In genomic region chr1:26138974-26139558, GRCh38 we compare ENCODE assay signal across 1 cellular context.
TF ChIP-seq lines count a peak whose summit lies in the region.

No MANE protein-coding gene starts in this region.

TF ChIP-seq in K562, 482 proteins besides CTCF, POLR2A, EP300 and RAD21 (continued from another document and continues in another):
- TF ChIP-seq ZNF407 (IDR thresholded peaks at IDR 0.05; ENCODE audit: low read depth): no peak
- TF ChIP-seq ZNF639 (CRISPR knock-in tag; conservative IDR thresholded peaks at IDR 0.05 in 1 of 2, IDR thresholded peaks at IDR 0.05 in 1 of 2): 0 out of 4 replicates have a peak, but pooled peaks of 1 of the 2 experiments have one; percentile 28
- TF ChIP-seq ARNT (IDR thresholded peaks at IDR 0.05): no peak; a peak in 1 of 4 replicates
- no peak for TF ChIP-seq SLC30A9 (CRISPR knock-in tag; IDR thresholded peaks at IDR 0.05)
- peak in 1 of 2 experiments; percentile 74 for TF ChIP-seq AFF1 (IDR thresholded peaks at IDR 0.05; ENCODE audit: low read depth in 1 of 2, partially characterized antibody in 2 of 2)
- TF ChIP-seq MIER1 (IDR thresholded peaks at IDR 0.05; ENCODE audit: low read depth): no peak
- TF ChIP-seq GABPA (tag; conservative IDR thresholded peaks at IDR 0.05; ENCODE audit: low read depth): no peak
- peak; percentile 77 for TF ChIP-seq BCOR (IDR thresholded peaks at IDR 0.05)
- TF ChIP-seq KDM4B (IDR thresholded peaks at IDR 0.05; ENCODE audit: borderline replicate concordance in 2 of 2, low read depth in 1 of 2): no peak
- no peak for TF ChIP-seq NR2F6 (CRISPR knock-in tag; IDR thresholded peaks at IDR 0.05)
- no peak for TF ChIP-seq NKRF (IDR thresholded peaks at IDR 0.05; ENCODE audit: borderline replicate concordance)
- TF ChIP-seq TCF3 (CRISPR knock-in tag; IDR thresholded peaks at IDR 0.05): 0 out of 2 replicates have a peak, but pooled peaks have one; percentile 5
- TF ChIP-seq SIN3A (IDR thresholded peaks at IDR 0.05; ENCODE audit: borderline replicate concordance in 2 of 2, control insufficient read depth in 1 of 2, low read depth in 2 of 2, low read length in 2 of 2): no peak
- no peak for TF ChIP-seq PRMT5 (CRISPR knock-in tag; IDR thresholded peaks at IDR 0.05)
- no peak for TF ChIP-seq KAT7 (CRISPR knock-in tag; IDR thresholded peaks at IDR 0.05; ENCODE audit: borderline replicate concordance)
- no peak for TF ChIP-seq TSHZ1 (CRISPR knock-in tag; IDR thresholded peaks at IDR 0.05)
- no peak for TF ChIP-seq CREM (IDR thresholded peaks at IDR 0.05; ENCODE audit: low read depth)
- TF ChIP-seq KDM2B (CRISPR knock-in tag; IDR thresholded peaks at IDR 0.05): no peak
- TF ChIP-seq ZNF561 (CRISPR knock-in tag; conservative IDR thresholded peaks at IDR 0.05): no peak
- peak in 1 of 2 experiments; percentile 43; a peak in 1 of 4 replicates for TF ChIP-seq FOXA3 (CRISPR knock-in tag; conservative IDR thresholded peaks at IDR 0.05 in 1 of 2, IDR thresholded peaks at IDR 0.05 in 1 of 2)
- no peak for TF ChIP-seq MBD1 (CRISPR knock-in tag; IDR thresholded peaks at IDR 0.05)
- TF ChIP-seq ZNF79 (CRISPR knock-in tag; IDR thresholded peaks at IDR 0.05; ENCODE audit: low read depth): no peak
- peak; percentile 27; the same call in 1 of the 2 replicates for TF ChIP-seq ZNF589 (CRISPR knock-in tag; IDR thresholded peaks at IDR 0.05; ENCODE audit: low read depth)
- TF ChIP-seq ZNF518B (CRISPR knock-in tag; IDR thresholded peaks at IDR 0.05): no peak
- TF ChIP-seq YBX1 (IDR thresholded peaks at IDR 0.05): no peak
- no peak for TF ChIP-seq MED1 (CRISPR knock-in tag; IDR thresholded peaks at IDR 0.05; ENCODE audit: borderline replicate concordance)
- TF ChIP-seq NBN (IDR thresholded peaks at IDR 0.05; ENCODE audit: low read depth): 0 out of 2 replicates have a peak, but pooled peaks have one; percentile 10
- no peak for TF ChIP-seq ZNF696 (CRISPR knock-in tag; conservative IDR thresholded peaks at IDR 0.05)
- no peak for TF ChIP-seq RNF2 (IDR thresholded peaks at IDR 0.05)
